ENCODE assay signal across 8 cellular contexts in genomic region chr3:52245322-52246263, GRCh38. TPM values are rescaled to one million over a fixed set of nuclear protein-coding genes. Genes with fewer than 3 reads are reported as not detected.
A peak's percentile ranks its signal among the peaks of the same experiment; 100 is the strongest.
DNase-seq lines count a peak whose midpoint lies in the region; ATAC-seq and TF ChIP-seq lines count a peak whose summit lies in the region.

TSS of gene PPM1M (plus strand) at chr3:52245759. CDS start at chr3:52245825, 66 bp downstream.

- H3K27me3 ChIP-seq in SK-N-SH (ENCODE audit: insufficient read depth) (no peaks in the 10 kb centered on the region), rectal smooth muscle tissue (ENCODE audit: control insufficient read depth, insufficient read depth, low read length) (no peaks in the 10 kb centered on the region)

- peaks cover 37% of the 10 kb centered on the region for H3F3A ChIP-seq in SK-N-SH (replicated peaks; ENCODE audit: insufficient read depth)

- no peaks in the 10 kb centered on the region for H3K9me2 ChIP-seq in SK-N-SH

- WGBS in SK-N-SH (ENCODE audit: low lambda C conversion rate) = 8% methylated on average over 19 of the region's 98 CpGs

- no peak for TF ChIP-seq CTCF in AG10803 (conservative IDR thresholded peaks at IDR 0.05; ENCODE audit: low read length)
- TF ChIP-seq CTCF in SK-N-SH (IDR thresholded peaks at IDR 0.05) = no peak

- no peak for TF ChIP-seq EP300 in SK-N-SH (IDR thresholded peaks at IDR 0.05; ENCODE audit: borderline replicate concordance in 1 of 2, low read depth in 1 of 2, low read length in 1 of 2)

- H3K9me3 ChIP-seq in SK-N-SH = no peaks in the 10 kb centered on the region

- peak within 1 kb of the TSS; percentile 30 to 73; a peak in 3 of 4 replicates for H3K27ac ChIP-seq in SK-N-SH (ENCODE audit: low read depth in 2 of 2, low read length in 1 of 2)
- H3K27ac ChIP-seq in angular gyrus (ENCODE audit: low read depth, low read length) = peak within 1 kb of the TSS; percentile 57
- H3K27ac ChIP-seq in rectal smooth muscle tissue (ENCODE audit: low read depth, low read length) = peak within 1 kb of the TSS; percentile 86

- intact Hi-C loops in left ventricle myocardium superior (cut with micrococcal nuclease) = no loop called here

- peak; percentile 32 for ATAC-seq in GM19467 (IDR thresholded peaks at IDR 0.05; ENCODE audit: unreplicated experiment)
- peak; percentile 67 for ATAC-seq in left ventricle myocardium superior

- peak; percentile 55 for DNase-seq in AG10803 (ENCODE audit: low read depth)
- DNase-seq in SK-N-SH = peak; percentile 90
- peak; percentile 77 for DNase-seq in left ventricle myocardium superior
- no peak for DNase-seq in MV-4-11 (lab: John Stamatoyannopoulos, UW)
- no peak for DNase-seq in Ammon's horn (ENCODE audit: low spot score)

- no peaks in the 10 kb centered on the region for H4K20me1 ChIP-seq in SK-N-SH (ENCODE audit: insufficient read depth)

- H3K36me3 ChIP-seq in SK-N-SH (replicated peaks in 1 of 2; ENCODE audit: control insufficient read depth in 1 of 2, insufficient read depth in 2 of 2, low read length in 1 of 2) (peaks cover 2 to 17% of the 10 kb centered on the region in 2 experiments), rectal smooth muscle tissue (ENCODE audit: control insufficient read depth, insufficient read depth, low read length) (peaks cover 3% of the 10 kb centered on the region)

- H3K4me3 ChIP-seq in AG10803 (ENCODE audit: low read length) (peak within 1 kb of the TSS; percentile 77), SK-N-SH (ENCODE audit: low read depth in 2 of 2, low read length in 1 of 2) (peak within 1 kb of the TSS; percentile 57 to 60), rectal smooth muscle tissue (ENCODE audit: low read length) (peak within 1 kb of the TSS; percentile 68)

- peak within 1 kb of the TSS; percentile 81; the same call in 1 of the 2 replicates for H2AFZ ChIP-seq in SK-N-SH (ENCODE audit: low read depth)

- no peaks in the 10 kb centered on the region for H3K79me2 ChIP-seq in SK-N-SH (ENCODE audit: insufficient read depth)

- CTCF ChIA-PET in SK-N-SH (lab: Yijun Ruan, JAX) = interaction anchor here (0.6 to 2.7 kb wide), 8 partner anchors 10 to 636 kb away, joined by 3 to 12 read pairs (median 6); partner anchors contain the start of gene WDR82

- H3K4me1 ChIP-seq in SK-N-SH (ENCODE audit: control insufficient read depth in 1 of 2, insufficient read depth in 2 of 2, low read depth in 1 of 2, low read length in 1 of 2) (peaks cover 4 to 43% of the 10 kb centered on the region in 2 experiments; a peak in 3 of 4 replicates), rectal smooth muscle tissue (ENCODE audit: control insufficient read depth, insufficient read depth, low read length) (peaks cover 5% of the 10 kb centered on the region)

- peak within 1 kb of the TSS; percentile 59; the same call in 1 of the 2 replicates for H3K9ac ChIP-seq in SK-N-SH
- H3K9ac ChIP-seq in rectal smooth muscle tissue (ENCODE audit: low read length) = peak within 1 kb of the TSS; percentile 86

- H3K4me2 ChIP-seq in SK-N-SH = peak within 1 kb of the TSS; percentile 88

- TF ChIP-seq RAD21 in SK-N-SH (IDR thresholded peaks at IDR 0.05; ENCODE audit: low read length) = no peak

- POLR2A ChIA-PET in SK-N-SH (lab: Yijun Ruan, JAX) = interaction anchor here (1.0 to 1.9 kb wide), 5 partner anchors 8 to 42 kb away, joined by 3 to 10 read pairs (median 3); partner anchors contain the start of genes GLYCTK and WDR82

TF ChIP-seq in SK-N-SH, 30 proteins besides CTCF, POLR2A, EP300 and RAD21 (continues in another document):
- TF ChIP-seq MEF2A (IDR thresholded peaks at IDR 0.05; ENCODE audit: borderline replicate concordance, low read depth) = no peak
- TF ChIP-seq TAF1 (IDR thresholded peaks at IDR 0.05; ENCODE audit: borderline replicate concordance, low read depth, low read length) = no peak; the same call in 1 of the 2 replicates
- TF ChIP-seq CHD2 (IDR thresholded peaks at IDR 0.05; ENCODE audit: low read length, partially characterized antibody) = no peak
- TF ChIP-seq ZBTB33 (IDR thresholded peaks at IDR 0.05; ENCODE audit: borderline replicate concordance, low read depth) = no peak
- peak; percentile 29; the same call in 1 of the 2 replicates for TF ChIP-seq PBX3 (IDR thresholded peaks at IDR 0.05)
- TF ChIP-seq MXI1 (IDR thresholded peaks at IDR 0.05; ENCODE audit: low read depth, low read length) = peak; percentile 61; the same call in 1 of the 2 replicates
- no peak for TF ChIP-seq GATA2 (CRISPR knock-in tag; IDR thresholded peaks at IDR 0.05)
- no peak for TF ChIP-seq IRF3 (IDR thresholded peaks at IDR 0.05; ENCODE audit: low read depth, low read length)
- no peak for TF ChIP-seq FOXJ3 (CRISPR knock-in tag; IDR thresholded peaks at IDR 0.05)
- no peak for TF ChIP-seq TCF12 (IDR thresholded peaks at IDR 0.05)
- no peak for TF ChIP-seq RXRA (IDR thresholded peaks at IDR 0.05; ENCODE audit: borderline replicate concordance, low read depth)
- TF ChIP-seq REST (IDR thresholded peaks at IDR 0.05; ENCODE audit: low read depth, low read length) = no peak
- TF ChIP-seq RFX5 (IDR thresholded peaks at IDR 0.05; ENCODE audit: low read length) = no peak
- no peak for TF ChIP-seq JUND (IDR thresholded peaks at IDR 0.05)
- TF ChIP-seq GABPA (IDR thresholded peaks at IDR 0.05; ENCODE audit: low read depth) = no peak
- peak; percentile 13; the same call in 1 of the 2 replicates for TF ChIP-seq NFIC (IDR thresholded peaks at IDR 0.05; ENCODE audit: borderline replicate concordance)
- TF ChIP-seq TEAD4 (IDR thresholded peaks at IDR 0.05; ENCODE audit: borderline replicate concordance, insufficient read depth) = no peak
- TF ChIP-seq ELF1 (IDR thresholded peaks at IDR 0.05) = no peak
- peak; percentile 88 for TF ChIP-seq MAX (IDR thresholded peaks at IDR 0.05; ENCODE audit: low read depth)

RNA-seq across cellular contexts. Expression of gene PPM1M, which starts in this region (rescaled TPM):
- 19.2 and 23.9 TPM in 2 replicates for polyA plus RNA-seq in SK-N-SH (2012; rRNA removed)
- polyA plus RNA-seq in SK-N-SH (2012; cell fraction: cytosol; rRNA removed) = 11.7 and 15.6 TPM in 2 replicates
- polyA plus RNA-seq in SK-N-SH (2012; cell fraction: nucleus; rRNA removed) = 56.2 and 60.9 TPM in 2 replicates
- total RNA-seq in left ventricle myocardium superior = 9.0 TPM

Comparison
In these comparisons a context has a peak if more than half of its experiments do, and no peak if none do; other contexts are left out.
1. DNase-seq: peak in AG10803 (single experiment), SK-N-SH (single experiment) and left ventricle myocardium superior (single experiment); none in MV-4-11 (single experiment) and Ammon's horn (single experiment).
2. Peak in every context shown above with its lines, with median percentiles within 50 percentile points of each other: H3K4me3 ChIP-seq and H3K27ac ChIP-seq.